ENCODE assay signal across 25 cellular contexts in the genomic region with DNA sequence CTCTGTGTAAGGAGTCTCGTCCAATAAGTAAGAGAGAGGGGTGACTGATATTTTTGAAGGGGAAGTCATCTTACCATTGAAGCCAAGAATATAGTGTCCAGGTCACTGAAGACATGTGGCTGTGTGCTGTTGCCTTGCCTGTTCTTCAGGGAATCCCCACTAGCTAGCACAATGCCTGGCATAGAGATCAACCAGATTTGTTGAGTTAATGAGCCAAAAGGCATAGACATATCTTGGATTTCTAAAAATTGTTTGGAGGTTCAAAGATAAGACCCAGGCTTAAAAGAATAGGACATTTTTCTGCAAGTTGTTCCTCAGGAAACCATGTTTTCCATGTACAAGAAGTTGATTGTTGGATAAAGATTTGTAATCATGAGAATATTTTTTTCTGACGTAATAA.
DNase-seq lines count a peak whose midpoint lies in the region; TF ChIP-seq lines count a peak whose summit lies in the region.
"Had no signal": no experiment of that assay in that cellular context is flagged by ENCODE, and none has a peak within 500 bp of the region (broad histone marks: within the 10 kb centered on the region; RNA-seq: fewer than 3 reads in every experiment).

No MANE protein-coding gene starts in this region.

- H3K4ac ChIP-seq in neuronal stem cell (ENCODE audit: low read length): no peak overlapping the region

- no peak overlapping the region for H2BK12ac ChIP-seq in neuronal stem cell (ENCODE audit: low read length)

- no peak for TF ChIP-seq CTCF in chondrocyte (IDR thresholded peaks at IDR 0.05)

- H2BK15ac ChIP-seq in neuronal stem cell (ENCODE audit: low read length): no peak overlapping the region

- no peaks in the 10 kb centered on the region for H3K36me3 ChIP-seq in neuronal stem cell (replicated peaks in 1 of 2; ENCODE audit: control insufficient read depth in 2 of 2, insufficient read depth in 2 of 2, low read length in 2 of 2)
- H3K36me3 ChIP-seq: SJSA1 had no signal

- H3K27me3 ChIP-seq in neuronal stem cell (ENCODE audit: control insufficient read depth in 3 of 3, insufficient read depth in 3 of 3, low read depth in 1 of 3, low read length in 3 of 3): no peaks in the 10 kb centered on the region
- H3K27me3 ChIP-seq: SJSA1 had no signal

- no peak overlapping the region for H3K23ac ChIP-seq in neuronal stem cell (ENCODE audit: low read depth, low read length, poor library complexity)

- H2AK5ac ChIP-seq in neuronal stem cell (ENCODE audit: low read depth, low read length): no peak overlapping the region

- no peaks in the 10 kb centered on the region for H3K79me1 ChIP-seq in neuronal stem cell (ENCODE audit: low read depth, low read length)

- no peak overlapping the region for H2BK5ac ChIP-seq in neuronal stem cell (ENCODE audit: low read length)

- H3K9ac ChIP-seq in neuronal stem cell (ENCODE audit: low read depth, low read length, poor library complexity): no peak overlapping the region

- no peak overlapping the region for H3K14ac ChIP-seq in neuronal stem cell (ENCODE audit: low read length)

- no peak overlapping the region for H3K4me3 Mint-ChIP-seq in chondrocyte (ENCODE audit: unreplicated experiment)
- H3K4me3 Mint-ChIP-seq: CD4-positive, alpha-beta memory T cell had no signal

- H4K91ac ChIP-seq in neuronal stem cell (ENCODE audit: low read depth, low read length, poor library complexity): no peak overlapping the region

- H3K4me3 ChIP-seq in neuronal stem cell (ENCODE audit: low read length in 2 of 2): no peak overlapping the region
- H3K4me3 ChIP-seq: A549, SJSA1 had no signal

- peak overlapping the region; percentile 3 for H2AFZ ChIP-seq in neuronal stem cell (ENCODE audit: low read length)

- H3K4me1 Mint-ChIP-seq in chondrocyte (ENCODE audit: low read depth): peaks cover 47% of the 10 kb centered on the region
- H3K4me1 Mint-ChIP-seq: CD4-positive, alpha-beta memory T cell had no signal

- no peak overlapping the region for H3K27ac ChIP-seq in neuronal stem cell (replicated peaks; ENCODE audit: low read length)
- H3K27ac ChIP-seq: A549, SJSA1 had no signal

- H3K9me3 Mint-ChIP-seq in chondrocyte (ENCODE audit: low read depth): no peaks in the 10 kb centered on the region

- no peak overlapping the region for H4K8ac ChIP-seq in neuronal stem cell (ENCODE audit: low read depth, low read length)

- peak overlapping the region; percentile 36 for H3K27ac Mint-ChIP-seq in chondrocyte (ENCODE audit: unreplicated experiment)
- H3K27ac Mint-ChIP-seq: CD4-positive, alpha-beta memory T cell had no signal

- no peak overlapping the region for H3K18ac ChIP-seq in neuronal stem cell (ENCODE audit: low read length)

- peaks cover 2% of the 10 kb centered on the region in 2 donors for H3K4me1 ChIP-seq in neuronal stem cell (ENCODE audit: control insufficient read depth in 2 of 2, insufficient read depth in 1 of 2, low read depth in 1 of 2, low read length in 2 of 2)
- H3K4me1 ChIP-seq: A549, SJSA1 had no signal

- no peaks in the 10 kb centered on the region for H3K9me3 ChIP-seq in neuronal stem cell (replicated peaks in 1 of 2; ENCODE audit: control insufficient read depth in 2 of 2, insufficient read depth in 1 of 2, low read depth in 1 of 2, low read length in 2 of 2)
- H3K9me3 ChIP-seq: A549, SJSA1 had no signal

- no peak overlapping the region for H3K4me2 ChIP-seq in neuronal stem cell (ENCODE audit: insufficient read depth, low read length, poor library complexity, severe bottlenecking)
- H3K4me2 ChIP-seq: A549 had no signal

- no CpG with 5 or more reads among the region's 2 CpGs for WGBS in neuronal stem cell (ENCODE audit: extremely low coverage in 2 of 2, insufficient read length in 2 of 2, insufficient replicate concordance in 1 of 2), 2 donors

- H2BK120ac ChIP-seq in neuronal stem cell (ENCODE audit: low read depth, low read length): no peak overlapping the region

- peak; percentile 63 for DNase-seq in COLO829 (ENCODE audit: low spot score)
- DNase-seq in chondrocyte (ENCODE audit: low spot score): no peak
- DNase-seq in foreskin melanocyte: peak; percentile 33
- no peak for DNase-seq in neuronal stem cell (ENCODE audit: low spot score)
- no peak for DNase-seq in GDM1 (lab: John Stamatoyannopoulos, UW)
- no peak for DNase-seq in COLO668 (lab: John Stamatoyannopoulos, UW; ENCODE audit: unreplicated experiment)
- no peak for DNase-seq in NAMALWA (ENCODE audit: low spot score)
- DNase-seq: C1 segment of cervical spinal cord; CD4-positive, alpha-beta memory T cell; DMS 273 treated with DMSO at 0.1 percent for 48 hours; DMS79; EL; GF-D8; Karpas-422; NCI-H1105; NCI-H146; NCI-H1930; NCI-H2107; NCI-H446 treated with DMSO at 0.1 percent for 48 hours; NCI-H526; NCI-H82; NK-92 treated with Interleukin-12 subunit alpha and Interleukin-12 subunit beta, amount 100 ng/mL, for 24 hours; PC-3 had no signal

- H3K36me3 Mint-ChIP-seq in chondrocyte (ENCODE audit: low read depth): no peaks in the 10 kb centered on the region
- H3K36me3 Mint-ChIP-seq: CD4-positive, alpha-beta memory T cell had no signal

- no peaks in the 10 kb centered on the region for H3K27me3 Mint-ChIP-seq in chondrocyte (ENCODE audit: low read depth)
- H3K27me3 Mint-ChIP-seq: CD4-positive, alpha-beta memory T cell had no signal

Comparison
In these comparisons a context has a peak if more than half of its experiments do, and no peak if none do; other contexts are left out.
1. DNase-seq: peak in COLO829 (single experiment) and foreskin melanocyte (single experiment); none in chondrocyte (single experiment), neuronal stem cell (single experiment), GDM1 (single experiment), COLO668 (single experiment) and NAMALWA (single experiment).